ENCODE assay signal across 1 cellular context in genomic region chr19:10510301-10510802, GRCh38.
A peak's percentile ranks its signal among the peaks of the same experiment; 100 is the strongest.
TF ChIP-seq lines count a peak whose summit lies in the region.

No MANE protein-coding gene starts in this region.

TF ChIP-seq in HepG2, 621 proteins besides CTCF, POLR2A, EP300 and RAD21 (continued from another document):
- TF ChIP-seq ZBTB10 (CRISPR knock-in tag; IDR thresholded peaks at IDR 0.05; ENCODE audit: borderline replicate concordance), result peak; percentile 76; the same call in 1 of the 2 replicates
- no peak for TF ChIP-seq ARID2 (CRISPR knock-in tag; IDR thresholded peaks at IDR 0.05; ENCODE audit: borderline replicate concordance)
- TF ChIP-seq HDAC2 (CRISPR knock-in tag; IDR thresholded peaks at IDR 0.05), result no peak
- peak; percentile 38 for TF ChIP-seq RBM39 (IDR thresholded peaks at IDR 0.05; ENCODE audit: low read depth, low read length, poor library complexity, severe bottlenecking)
